Comparison of ENCODE assay signal across 1 cellular context in genomic region chr9:8780386-8780785, GRCh38.
TF ChIP-seq lines count a peak whose summit lies in the region.

No MANE protein-coding gene starts in this region.

TF ChIP-seq in GM23338, 12 proteins besides CTCF, POLR2A, EP300 and RAD21 (continued from another document):
- TF ChIP-seq REST (IDR thresholded peaks at IDR 0.05; ENCODE audit: unreplicated experiment) = no peak
- no peak for TF ChIP-seq STAT1 (IDR thresholded peaks at IDR 0.05; ENCODE audit: unreplicated experiment)
- no peak for TF ChIP-seq CREB1 (CRISPR knock-in tag; IDR thresholded peaks at IDR 0.05; ENCODE audit: low read depth)
- TF ChIP-seq, protein P1, sequence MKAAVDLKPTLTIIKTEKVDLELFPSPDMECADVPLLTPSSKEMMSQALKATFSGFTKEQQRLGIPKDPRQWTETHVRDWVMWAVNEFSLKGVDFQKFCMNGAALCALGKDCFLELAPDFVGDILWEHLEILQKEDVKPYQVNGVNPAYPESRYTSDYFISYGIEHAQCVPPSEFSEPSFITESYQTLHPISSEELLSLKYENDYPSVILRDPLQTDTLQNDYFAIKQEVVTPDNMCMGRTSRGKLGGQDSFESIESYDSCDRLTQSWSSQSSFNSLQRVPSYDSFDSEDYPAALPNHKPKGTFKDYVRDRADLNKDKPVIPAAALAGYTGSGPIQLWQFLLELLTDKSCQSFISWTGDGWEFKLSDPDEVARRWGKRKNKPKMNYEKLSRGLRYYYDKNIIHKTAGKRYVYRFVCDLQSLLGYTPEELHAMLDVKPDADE (IDR thresholded peaks at IDR 0.05) = no peak
